In the genomic region with DNA sequence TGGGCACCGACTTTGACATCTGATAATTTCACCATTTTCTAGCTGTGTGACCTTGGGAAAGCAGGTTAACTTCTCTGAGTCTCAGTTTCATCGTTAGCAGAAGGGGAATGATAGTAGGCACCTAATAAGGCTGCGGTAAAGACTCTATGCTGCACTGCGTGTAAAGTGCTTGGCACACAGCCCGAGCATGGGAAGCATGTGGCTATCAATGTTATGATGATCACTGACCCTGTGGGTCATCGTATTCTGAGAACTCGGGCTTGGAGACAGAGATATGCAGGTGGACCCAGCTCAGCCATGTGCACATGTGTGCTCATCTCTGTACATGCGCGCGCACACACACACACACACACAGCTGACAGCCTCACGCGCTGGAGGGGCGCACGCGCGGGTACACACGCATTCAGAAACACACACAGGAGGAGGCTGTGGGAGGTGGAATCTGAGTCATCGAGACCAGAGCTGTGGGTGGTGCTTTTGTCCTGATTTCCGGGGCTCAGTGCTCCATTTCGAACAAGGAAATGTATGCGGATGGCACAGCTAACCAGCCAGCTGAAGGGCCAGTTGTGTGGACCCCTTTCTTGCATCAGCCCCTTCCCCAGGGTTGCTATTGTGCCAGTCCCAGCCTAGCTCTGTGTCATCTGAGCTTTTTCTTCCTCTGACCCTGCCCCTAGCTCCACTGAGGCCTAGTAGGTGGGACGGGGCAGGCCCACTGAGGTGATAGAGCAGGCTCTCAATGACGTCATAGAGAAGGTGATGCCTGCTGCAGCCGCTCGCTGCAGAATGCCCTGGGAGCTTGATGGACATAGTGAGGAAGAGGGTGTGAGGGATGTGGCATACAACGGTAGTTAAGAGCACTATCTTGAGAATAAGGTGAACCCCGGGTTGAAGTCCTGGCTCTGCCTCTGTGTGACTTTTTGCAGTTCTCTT, we compare ENCODE assay signal across 9 cellular contexts. TPM values are rescaled to one million over a fixed set of nuclear protein-coding genes. Genes with fewer than 3 reads are reported as not detected.
DNase-seq lines count a peak whose midpoint lies in the region; ATAC-seq and TF ChIP-seq lines count a peak whose summit lies in the region.
"Had no signal": no experiment of that assay in that cellular context is flagged by ENCODE, and none has a peak within 500 bp of the region (broad histone marks: within the 10 kb centered on the region; RNA-seq: fewer than 3 reads in every experiment).

No MANE protein-coding gene starts in this region.

- peak overlapping the region; percentile 69 for H3K4me3 ChIP-seq in GM23338
- no peak overlapping the region for H3K4me3 ChIP-seq in esophagus squamous epithelium
- H3K4me3 ChIP-seq in PC-3 (ENCODE audit: low read length): no peak overlapping the region

- DNase-seq in GM23338 (ENCODE audit: low spot score) (peak; percentile 33), caudate nucleus (lab: John Stamatoyannopoulos, UW) (peak in 50 of 61 donors; percentile 15 to 93 (median 64)), esophagus squamous epithelium (lab: John Stamatoyannopoulos, UW) (no peak), PC-3 (no peak), pons (ENCODE audit: low spot score) (no peak)
- peak; percentile 56 for DNase-seq in activated CD4-positive, alpha-beta T cell treated with anti-CD3 and anti-CD28 coated beads for 1 hour
- DNase-seq in stimulated activated CD4-positive, alpha-beta T cell treated with anti-CD3 and anti-CD28 coated beads, Interleukin-1b, Interleukin-23, amount 100 ng/mL, for 48 hours: peak; percentile 87

- H3K27me3 Mint-ChIP-seq in GM23338 (ENCODE audit: insufficient read depth, low read depth, poor library complexity): peaks cover 12% of the 10 kb centered on the region

- no TSS peak for BruUV-seq in PC-3 (replicated peaks; lab: Mats Ljungman, UMichigan)

- TF ChIP-seq CTCF in GM23338 (conservative IDR thresholded peaks at IDR 0.05; ENCODE audit: low read depth in 2 of 2) (no peak), esophagus squamous epithelium (IDR thresholded peaks at IDR 0.05) (no peak), PC-3 (conservative IDR thresholded peaks at IDR 0.05; ENCODE audit: low read depth, low read length) (no peak)

- ATAC-seq in GM23338 (peak; percentile 26; the same call in 2 of the 3 replicates), GM18858 (IDR thresholded peaks at IDR 0.05; ENCODE audit: unreplicated experiment) (no peak), PC-3 (no peak)

- H3K36me3 ChIP-seq in GM23338 (ENCODE audit: insufficient read depth): no peaks in the 10 kb centered on the region
- H3K36me3 ChIP-seq in esophagus squamous epithelium: no peaks in the 10 kb centered on the region
- H3K36me3 ChIP-seq in PC-3 (ENCODE audit: low read depth, low read length): no peaks in the 10 kb centered on the region

- H3K27ac ChIP-seq in GM23338 (ENCODE audit: low read depth): no peak overlapping the region
- peak overlapping the region; percentile 89 for H3K27ac ChIP-seq in caudate nucleus (ENCODE audit: low read depth, low read length)
- no peak overlapping the region for H3K27ac ChIP-seq in esophagus squamous epithelium
- no peak overlapping the region for H3K27ac ChIP-seq in PC-3 (ENCODE audit: low read length)
- H3K27ac ChIP-seq: parathyroid adenoma had no signal

- no peaks in the 10 kb centered on the region for H3K9me3 ChIP-seq in esophagus squamous epithelium
- no peaks in the 10 kb centered on the region for H3K9me3 ChIP-seq in PC-3 (ENCODE audit: low read length)

- no peak overlapping the region for H3K27ac Mint-ChIP-seq in GM23338

- H3K79me2 ChIP-seq in GM23338 (replicated peaks; ENCODE audit: insufficient read depth) (no peaks in the 10 kb centered on the region), PC-3 (ENCODE audit: low read length) (no peaks in the 10 kb centered on the region)
- H3K79me2 ChIP-seq: parathyroid adenoma had no signal

- no peak overlapping the region for H3K9ac ChIP-seq in PC-3 (ENCODE audit: low read length)
- H3K9ac ChIP-seq: parathyroid adenoma had no signal

- no peaks in the 10 kb centered on the region for H3K9me3 Mint-ChIP-seq in GM23338

- H3K36me3 Mint-ChIP-seq in GM23338 (ENCODE audit: low read depth): no peaks in the 10 kb centered on the region

- no peaks in the 10 kb centered on the region for H4K20me1 ChIP-seq in GM23338 (replicated peaks; ENCODE audit: insufficient read depth)
- no peaks in the 10 kb centered on the region for H4K20me1 ChIP-seq in PC-3 (ENCODE audit: low read length)

- H3K9me2 ChIP-seq in GM23338 (ENCODE audit: insufficient read depth) (no peaks in the 10 kb centered on the region), PC-3 (replicated peaks; ENCODE audit: low read length) (no peaks in the 10 kb centered on the region)

- CTCF ChIA-PET in PC-3 (lab: Charles Lee): interaction anchor here (1.0 to 1.5 kb wide), 2 partner anchors 119 to 185 kb away, joined by 3 to 10 read pairs; a partner anchor contains a TSS

- H3K27me3 ChIP-seq in GM23338 (ENCODE audit: insufficient read depth) (no peaks in the 10 kb centered on the region), esophagus squamous epithelium (peaks cover 0 to 49% (median 0%) of the 10 kb centered on the region in 4 donors), PC-3 (ENCODE audit: low read length) (no peaks in the 10 kb centered on the region)

- intact Hi-C loops in esophagus squamous epithelium (cut with DNase I): loop anchor here (5.0 kb wide), 1 partner anchor 269 kb away; no protein-coding TSS in a partner anchor
- intact Hi-C loops in PC-3 (cut with micrococcal nuclease): loop anchor here (1.0 to 2.0 kb wide), 3 partner anchors 186 to 276 kb away; a partner anchor contains a TSS

- H3F3A ChIP-seq in GM23338 (replicated peaks; ENCODE audit: low read depth) (0 out of 2 replicates have a peak, but pooled peaks cover 3% of the 10 kb centered on the region), PC-3 (ENCODE audit: low read length, unreplicated experiment) (no peaks in the 10 kb centered on the region)

- H3K4me3 Mint-ChIP-seq in GM23338: peak overlapping the region; percentile 75

- H3K4me2 ChIP-seq in GM23338: peak overlapping the region; percentile 90
- H3K4me2 ChIP-seq in PC-3 (ENCODE audit: low read length): no peak overlapping the region

- POLR2A ChIA-PET in PC-3 (lab: Charles Lee; ENCODE audit: unreplicated experiment): no interaction called here

- WGBS in esophagus squamous epithelium, 2 donors: 61 to 67% methylated on average over 18 to 27 of the region's 27 CpGs

- peaks cover 41% of the 10 kb centered on the region for H3K4me1 Mint-ChIP-seq in GM23338

- H2AFZ ChIP-seq in GM23338: peak overlapping the region; percentile 67; the same call in 1 of the 2 replicates
- H2AFZ ChIP-seq in PC-3 (ENCODE audit: low read length): no peak overlapping the region

- no peak for TF ChIP-seq POLR2A in esophagus squamous epithelium (IDR thresholded peaks at IDR 0.05)

- H3K4me1 ChIP-seq in GM23338 (ENCODE audit: insufficient read depth) (peaks cover 21% of the 10 kb centered on the region), esophagus squamous epithelium (peaks cover 6 to 19% (median 6%) of the 10 kb centered on the region in 3 donors), PC-3 (ENCODE audit: insufficient read depth, low read length) (peaks cover 16% of the 10 kb centered on the region)
- H3K4me1 ChIP-seq: parathyroid adenoma had no signal

TF ChIP-seq in GM23338, 12 proteins besides CTCF, POLR2A, EP300 and RAD21:
- TF ChIP-seq NANOG (IDR thresholded peaks at IDR 0.05; ENCODE audit: borderline replicate concordance): no peak
- peak; percentile 83 for TF ChIP-seq CREB1 (CRISPR knock-in tag; IDR thresholded peaks at IDR 0.05; ENCODE audit: low read depth)

RNA-seq across cellular contexts. Expression of a gene that starts 11.2 kb away (rescaled TPM):
- 32.8 and 33.2 TPM in 2 replicates for total RNA-seq in GM23338 (2014; rRNA removed; shearing (Covaris generic))
- 18.4 and 21.5 TPM in 2 replicates for polyA plus RNA-seq in GM23338 (2016; fragmentation: Nextera tagmentation; extraction: Ambion mirVana)
- total RNA-seq in esophagus squamous epithelium (1 to 10 TPM; 1.1 to 5.9 (median 2.4) TPM), PC-3 (2014; rRNA removed) (7.1 and 14.2 TPM in 2 replicates)

RNA-seq across cellular contexts. Expression of a gene that starts 42.0 kb away (rescaled TPM):
- total RNA-seq in GM23338 (2014; rRNA removed; shearing (Covaris generic)): 28.7 and 46.6 TPM in 2 replicates
- polyA plus RNA-seq in GM23338 (2016; fragmentation: Nextera tagmentation; extraction: Ambion mirVana): 17.9 and 24.7 TPM in 2 replicates
- total RNA-seq in esophagus squamous epithelium (10 to 100 TPM in 2 of 4 donors, 1 to 10 TPM in 2; 6.0 to 27.7 (median 10.4) TPM), PC-3 (2014; rRNA removed) (17.2 and 22.7 TPM in 2 replicates)

RNA-seq across cellular contexts. Expression of a gene that starts 56.4 kb away (rescaled TPM):
- 30.6 and 34.6 TPM in 2 replicates for total RNA-seq in GM23338 (2014; rRNA removed; shearing (Covaris generic))
- polyA plus RNA-seq in GM23338 (2016; fragmentation: Nextera tagmentation; extraction: Ambion mirVana): 18.6 and 20.4 TPM in 2 replicates
- total RNA-seq in esophagus squamous epithelium: 10 to 100 TPM in 1 of 4 donors, 1 to 10 TPM in 3; 4.3 to 10.4 (median 6.4) TPM
- 4.1 and 5.6 TPM in 2 replicates for total RNA-seq in PC-3 (2014; rRNA removed)

RNA-seq across cellular contexts. Expression of a gene that starts 56.5 kb away (rescaled TPM):
- total RNA-seq in GM23338 (2014; rRNA removed; shearing (Covaris generic)): 74.6 and 90.0 TPM in 2 replicates
- 59.2 and 59.3 TPM in 2 replicates for polyA plus RNA-seq in GM23338 (2016; fragmentation: Nextera tagmentation; extraction: Ambion mirVana)
- total RNA-seq in esophagus squamous epithelium (10 to 100 TPM; 33.0 to 60.8 (median 40.4) TPM), PC-3 (2014; rRNA removed) (66.8 and 82.9 TPM in 2 replicates)

Comparison
In these comparisons a context has a peak if more than half of its experiments do, and no peak if none do; other contexts are left out.
1. DNase-seq: peak in GM23338 (single experiment), activated CD4-positive, alpha-beta T cell treated with anti-CD3 and anti-CD28 coated beads for 1 hour (single experiment), caudate nucleus (50 of 61) and stimulated activated CD4-positive, alpha-beta T cell treated with anti-CD3 and anti-CD28 coated beads, Interleukin-1b, Interleukin-23, amount 100 ng/mL, for 48 hours (single experiment); none in esophagus squamous epithelium (single experiment), PC-3 (single experiment) and pons (single experiment).